ENCODE assay signal across 1 cellular context in the genomic region with DNA sequence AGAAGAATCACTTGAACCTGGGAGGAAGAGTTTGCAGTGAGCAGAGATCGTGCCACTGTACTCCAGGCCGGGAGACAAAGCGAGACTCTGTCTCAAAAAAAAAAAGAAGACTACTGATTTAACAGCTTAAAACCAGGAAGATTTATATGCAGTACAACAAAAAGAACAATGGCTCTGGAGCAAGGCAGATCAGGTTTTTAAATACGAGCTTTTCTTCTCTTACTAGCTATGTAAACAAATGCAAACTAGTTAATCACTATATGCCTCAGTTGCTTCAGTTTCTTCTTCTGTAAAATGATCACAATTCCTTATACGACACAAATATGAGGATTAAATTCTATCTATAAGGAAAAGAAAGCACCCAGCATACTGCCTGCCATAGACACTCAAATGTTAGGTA.
TF ChIP-seq lines count a peak whose summit lies in the region.

No MANE protein-coding gene starts in this region.

TF ChIP-seq in GM23338, 12 proteins besides CTCF, POLR2A, EP300 and RAD21 (continued from another document):
- TF ChIP-seq, protein P1, sequence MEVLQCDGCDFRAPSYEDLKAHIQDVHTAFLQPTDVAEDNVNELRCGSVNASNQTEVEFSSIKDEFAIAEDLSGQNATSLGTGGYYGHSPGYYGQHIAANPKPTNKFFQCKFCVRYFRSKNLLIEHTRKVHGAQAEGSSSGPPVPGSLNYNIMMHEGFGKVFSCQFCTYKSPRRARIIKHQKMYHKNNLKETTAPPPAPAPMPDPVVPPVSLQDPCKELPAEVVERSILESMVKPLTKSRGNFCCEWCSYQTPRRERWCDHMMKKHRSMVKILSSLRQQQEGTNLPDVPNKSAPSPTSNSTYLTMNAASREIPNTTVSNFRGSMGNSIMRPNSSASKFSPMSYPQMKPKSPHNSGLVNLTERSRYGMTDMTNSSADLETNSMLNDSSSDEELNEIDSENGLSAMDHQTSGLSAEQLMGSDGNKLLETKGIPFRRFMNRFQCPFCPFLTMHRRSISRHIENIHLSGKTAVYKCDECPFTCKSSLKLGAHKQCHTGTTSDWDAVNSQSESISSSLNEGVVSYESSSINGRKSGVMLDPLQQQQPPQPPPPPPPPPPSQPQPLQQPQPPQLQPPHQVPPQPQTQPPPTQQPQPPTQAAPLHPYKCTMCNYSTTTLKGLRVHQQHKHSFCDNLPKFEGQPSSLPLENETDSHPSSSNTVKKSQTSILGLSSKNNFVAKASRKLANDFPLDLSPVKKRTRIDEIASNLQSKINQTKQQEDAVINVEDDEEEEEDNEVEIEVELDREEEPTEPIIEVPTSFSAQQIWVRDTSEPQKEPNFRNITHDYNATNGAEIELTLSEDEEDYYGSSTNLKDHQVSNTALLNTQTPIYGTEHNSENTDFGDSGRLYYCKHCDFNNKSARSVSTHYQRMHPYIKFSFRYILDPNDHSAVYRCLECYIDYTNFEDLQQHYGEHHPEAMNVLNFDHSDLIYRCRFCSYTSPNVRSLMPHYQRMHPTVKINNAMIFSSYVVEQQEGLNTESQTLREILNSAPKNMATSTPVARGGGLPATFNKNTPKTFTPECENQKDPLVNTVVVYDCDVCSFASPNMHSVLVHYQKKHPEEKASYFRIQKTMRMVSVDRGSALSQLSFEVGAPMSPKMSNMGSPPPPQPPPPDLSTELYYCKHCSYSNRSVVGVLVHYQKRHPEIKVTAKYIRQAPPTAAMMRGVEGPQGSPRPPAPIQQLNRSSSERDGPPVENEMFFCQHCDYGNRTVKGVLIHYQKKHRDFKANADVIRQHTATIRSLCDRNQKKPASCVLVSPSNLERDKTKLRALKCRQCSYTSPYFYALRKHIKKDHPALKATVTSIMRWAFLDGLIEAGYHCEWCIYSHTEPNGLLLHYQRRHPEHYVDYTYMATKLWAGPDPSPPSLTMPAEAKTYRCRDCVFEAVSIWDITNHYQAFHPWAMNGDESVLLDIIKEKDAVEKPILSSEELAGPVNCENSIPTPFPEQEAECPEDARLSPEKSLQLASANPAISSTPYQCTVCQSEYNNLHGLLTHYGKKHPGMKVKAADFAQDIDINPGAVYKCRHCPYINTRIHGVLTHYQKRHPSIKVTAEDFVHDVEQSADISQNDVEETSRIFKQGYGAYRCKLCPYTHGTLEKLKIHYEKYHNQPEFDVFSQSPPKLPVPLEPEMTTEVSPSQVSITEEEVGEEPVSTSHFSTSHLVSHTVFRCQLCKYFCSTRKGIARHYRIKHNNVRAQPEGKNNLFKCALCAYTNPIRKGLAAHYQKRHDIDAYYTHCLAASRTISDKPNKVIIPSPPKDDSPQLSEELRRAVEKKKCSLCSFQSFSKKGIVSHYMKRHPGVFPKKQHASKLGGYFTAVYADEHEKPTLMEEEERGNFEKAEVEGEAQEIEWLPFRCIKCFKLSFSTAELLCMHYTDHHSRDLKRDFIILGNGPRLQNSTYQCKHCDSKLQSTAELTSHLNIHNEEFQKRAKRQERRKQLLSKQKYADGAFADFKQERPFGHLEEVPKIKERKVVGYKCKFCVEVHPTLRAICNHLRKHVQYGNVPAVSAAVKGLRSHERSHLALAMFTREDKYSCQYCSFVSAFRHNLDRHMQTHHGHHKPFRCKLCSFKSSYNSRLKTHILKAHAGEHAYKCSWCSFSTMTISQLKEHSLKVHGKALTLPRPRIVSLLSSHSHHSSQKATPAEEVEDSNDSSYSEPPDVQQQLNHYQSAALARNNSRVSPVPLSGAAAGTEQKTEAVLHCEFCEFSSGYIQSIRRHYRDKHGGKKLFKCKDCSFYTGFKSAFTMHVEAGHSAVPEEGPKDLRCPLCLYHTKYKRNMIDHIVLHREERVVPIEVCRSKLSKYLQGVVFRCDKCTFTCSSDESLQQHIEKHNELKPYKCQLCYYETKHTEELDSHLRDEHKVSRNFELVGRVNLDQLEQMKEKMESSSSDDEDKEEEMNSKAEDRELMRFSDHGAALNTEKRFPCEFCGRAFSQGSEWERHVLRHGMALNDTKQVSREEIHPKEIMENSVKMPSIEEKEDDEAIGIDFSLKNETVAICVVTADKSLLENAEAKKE (CRISPR knock-in tag; IDR thresholded peaks at IDR 0.05) = no peak
